In genomic region chr10:50417906-50418697, GRCh38 we compare ENCODE assay signal across 8 cellular contexts.
DNase-seq lines count a peak whose midpoint lies in the region; ATAC-seq and TF ChIP-seq lines count a peak whose summit lies in the region.

No MANE protein-coding gene starts in this region.

- POLR2A ChIA-PET in IMR-90 (lab: Charles Lee; ENCODE audit: unreplicated experiment), result interaction anchor here (1.2 kb wide), 1 partner anchor 137 kb away, joined by 5 read pairs; no protein-coding TSS in a partner anchor
- POLR2A ChIA-PET in activated CD4-positive, alpha-beta memory T cell treated with anti-CD3 and anti-CD28 coated beads for 36 hours (lab: Charles Lee), result no interaction called here

- H3K14ac ChIP-seq in IMR-90 (replicated peaks; ENCODE audit: low read depth, low read length), result peak overlapping the region; percentile 96

- H3K4me1 ChIP-seq in IMR-90 (ENCODE audit: control insufficient read depth, insufficient read depth, low read length) (peaks cover 10% of the 10 kb centered on the region; the same call in 1 of the 2 replicates), endocrine pancreas (ENCODE audit: control insufficient read depth, insufficient read depth, low read length) (peaks cover 10% of the 10 kb centered on the region)

- H3K27ac Mint-ChIP-seq in activated CD4-positive, alpha-beta memory T cell treated with anti-CD3 and anti-CD28 coated beads for 36 hours, result no peak overlapping the region
- peak overlapping the region; percentile 87 for H3K27ac Mint-ChIP-seq in memory B cell

- WGBS in IMR-90 (ENCODE audit: extremely low coverage in 2 of 2, insufficient read length in 1 of 2), 2 experiments, result 1% methylated on average over 30 of the region's 61 CpGs; no CpG with 5 or more reads in 1 of the 2 experiments

- H3K23ac ChIP-seq in IMR-90 (ENCODE audit: low read depth, low read length), result peak overlapping the region; percentile 91

- ATAC-seq in GM21786 (IDR thresholded peaks at IDR 0.05; ENCODE audit: unreplicated experiment) (peak; percentile 78), IMR-90 (ENCODE audit: low read depth) (peak; percentile 93), memory B cell (ENCODE audit: low read depth) (peak; percentile 74)

- H3K4me3 Mint-ChIP-seq in activated CD4-positive, alpha-beta memory T cell treated with anti-CD3 and anti-CD28 coated beads for 36 hours, result peak overlapping the region; percentile 80
- H3K4me3 Mint-ChIP-seq in memory B cell, result peak overlapping the region; percentile 93

- H3K9ac ChIP-seq in IMR-90 (ENCODE audit: low read depth, low read length) (peak overlapping the region; percentile 73), endocrine pancreas (ENCODE audit: control insufficient read depth, insufficient read depth, low read length) (peak overlapping the region; percentile 42)

- H3K27ac ChIP-seq in IMR-90 (ENCODE audit: insufficient read depth, low read length), result peak overlapping the region; percentile 24

- DNase-seq in IMR-90 (peak; percentile 80), memory B cell (ENCODE audit: low spot score in 2 of 2) (peak; percentile 16 to 31), NCI-H2107 treated with DMSO at 0.1 percent for 48 hours (lab: John Stamatoyannopoulos, UW; ENCODE audit: unreplicated experiment) (no peak)
- peak; percentile 62 for DNase-seq in activated CD4-positive, alpha-beta memory T cell treated with anti-CD3 and anti-CD28 coated beads for 36 hours
- peak; percentile 19 for DNase-seq in stimulated activated CD8-positive, alpha-beta memory T cell treated with anti-CD3 and anti-CD28 coated beads, Interleukin-4, amount 100 ng/mL, for 24 hours (ENCODE audit: low read depth)

- peak overlapping the region; percentile 82 for H2BK120ac ChIP-seq in IMR-90 (ENCODE audit: low read depth, low read length)

- TF ChIP-seq POLR2A in IMR-90 (IDR thresholded peaks at IDR 0.05; ENCODE audit: low read depth, low read length), result 0 out of 2 replicates have a peak, but pooled peaks have one; percentile 46

- H3K4me2 ChIP-seq in IMR-90 (ENCODE audit: low read depth, low read length), result peak overlapping the region; percentile 94

- no peak; the same call in 1 of the 2 replicates for TF ChIP-seq CTCF in IMR-90 (conservative IDR thresholded peaks at IDR 0.05; ENCODE audit: low read depth, low read length)

- H3K9me3 ChIP-seq in IMR-90 (ENCODE audit: control insufficient read depth, insufficient read depth, low read length) (no peaks in the 10 kb centered on the region), endocrine pancreas (ENCODE audit: control insufficient read depth, low read length) (no peaks in the 10 kb centered on the region)

- intact Hi-C loops in IMR-90 (cut with micrococcal nuclease), result loop anchor here (1.0 to 5.0 kb wide), 3 partner anchors 91 to 204 kb away; no protein-coding TSS in a partner anchor
- intact Hi-C loops in activated CD4-positive, alpha-beta memory T cell treated with anti-CD3 and anti-CD28 coated beads for 36 hours (cut with micrococcal nuclease), result loop anchor here (1.0 kb wide), 2 partner anchors 14 to 21 kb away; no protein-coding TSS in a partner anchor

- peaks cover 13% of the 10 kb centered on the region for H3K9me1 ChIP-seq in IMR-90 (ENCODE audit: insufficient read depth, low read length)

- H3K27me3 ChIP-seq in IMR-90 (ENCODE audit: control insufficient read depth, insufficient read depth, low read length) (no peaks in the 10 kb centered on the region), endocrine pancreas (ENCODE audit: control insufficient read depth, insufficient read depth, low read length) (no peaks in the 10 kb centered on the region)

- peak overlapping the region; percentile 2 to 69; a peak in 2 of 4 replicates for H4K8ac ChIP-seq in IMR-90 (ENCODE audit: low read depth in 2 of 2, low read length in 2 of 2)

- H3K27me3 Mint-ChIP-seq in activated CD4-positive, alpha-beta memory T cell treated with anti-CD3 and anti-CD28 coated beads for 36 hours, result no peaks in the 10 kb centered on the region
- H3K27me3 Mint-ChIP-seq in memory B cell, result no peaks in the 10 kb centered on the region

- H2AFZ ChIP-seq in IMR-90 (replicated peaks; ENCODE audit: low read length, poor library complexity), result peak overlapping the region; percentile 92

- H3K79me1 ChIP-seq in IMR-90 (ENCODE audit: low read depth in 1 of 2, low read length in 2 of 2), result peaks cover 13 to 45% of the 10 kb centered on the region in 2 experiments

- peaks cover 31% of the 10 kb centered on the region for H3K4me1 Mint-ChIP-seq in activated CD4-positive, alpha-beta memory T cell treated with anti-CD3 and anti-CD28 coated beads for 36 hours (ENCODE audit: low read depth)
- peaks cover 36% of the 10 kb centered on the region for H3K4me1 Mint-ChIP-seq in memory B cell

- H3K18ac ChIP-seq in IMR-90 (ENCODE audit: low read depth, low read length), result peak overlapping the region; percentile 56; the same call in 1 of the 2 replicates

- peaks cover 5% of the 10 kb centered on the region; the same call in 1 of the 2 replicates for H4K20me1 ChIP-seq in IMR-90 (ENCODE audit: insufficient read depth, low read length)

- H3K36me3 Mint-ChIP-seq in activated CD4-positive, alpha-beta memory T cell treated with anti-CD3 and anti-CD28 coated beads for 36 hours, result no peaks in the 10 kb centered on the region
- H3K36me3 Mint-ChIP-seq in memory B cell, result peaks cover 3% of the 10 kb centered on the region

- no peaks in the 10 kb centered on the region for H3K9me3 Mint-ChIP-seq in activated CD4-positive, alpha-beta memory T cell treated with anti-CD3 and anti-CD28 coated beads for 36 hours
- no peaks in the 10 kb centered on the region for H3K9me3 Mint-ChIP-seq in memory B cell

- H3K4ac ChIP-seq in IMR-90 (ENCODE audit: low read depth, low read length), result peak overlapping the region; percentile 83

- BruUV-seq in IMR-90 (replicated peaks; lab: Mats Ljungman, UMichigan), result no TSS peak

- dilution Hi-C loops in IMR-90 (cut with HindIII; ENCODE audit: low sequenced_read_pairs, unreplicated experiment), result no loop called here

- H2AK5ac ChIP-seq in IMR-90 (ENCODE audit: low read depth, low read length), result peak overlapping the region; percentile 65

- CTCF ChIA-PET in IMR-90 (lab: Yijun Ruan, JAX), result interaction anchor here (0.9 to 1.0 kb wide), 2 partner anchors 12 to 13 kb away, joined by 3 to 4 read pairs; no protein-coding TSS in a partner anchor
- CTCF ChIA-PET in activated CD4-positive, alpha-beta memory T cell treated with anti-CD3 and anti-CD28 coated beads for 36 hours (lab: Charles Lee), result interaction anchor here (1.0 to 1.9 kb wide), 3 partner anchors 21 to 90 kb away, joined by 3 to 8 read pairs (median 5); no protein-coding TSS in a partner anchor

- peak overlapping the region; percentile 75 for H3K56ac ChIP-seq in IMR-90 (ENCODE audit: extremely low read depth, insufficient read depth, low read length)

- no peak for TF ChIP-seq RAD21 in IMR-90 (IDR thresholded peaks at IDR 0.05; ENCODE audit: low read length)

- peak overlapping the region; percentile 33; the same call in 1 of the 3 replicates for H2BK15ac ChIP-seq in IMR-90 (ENCODE audit: low read depth, low read length)

- H2AK9ac ChIP-seq in IMR-90 (replicated peaks; ENCODE audit: low read depth, low read length, poor library complexity), result peak overlapping the region; percentile 92

- H4K91ac ChIP-seq in IMR-90 (ENCODE audit: insufficient read depth, low read depth, low read length), result peak overlapping the region; percentile 81

- peak overlapping the region; percentile 52 for H2BK5ac ChIP-seq in IMR-90 (ENCODE audit: low read depth, low read length, poor library complexity, severe bottlenecking)

- in situ Hi-C loops in IMR-90 (cut with MboI; ENCODE audit: low sequenced_read_pairs), result loop anchor here (5.0 kb wide), 1 partner anchor 204 kb away; the partner anchor contains the start of gene SGMS1

- H2BK20ac ChIP-seq in IMR-90 (ENCODE audit: low read depth, low read length), result peak overlapping the region; percentile 90

- H3K36me3 ChIP-seq in IMR-90 (ENCODE audit: control insufficient read depth, insufficient read depth, low read length) (no peaks in the 10 kb centered on the region), endocrine pancreas (ENCODE audit: control insufficient read depth, insufficient read depth, low read length) (no peaks in the 10 kb centered on the region)

- H3K4me3 ChIP-seq in GM08714 (ENCODE audit: low read length), result peak overlapping the region; percentile 94
- H3K4me3 ChIP-seq in IMR-90 (ENCODE audit: insufficient read depth, low read depth, low read length), result peak overlapping the region; percentile 47
- H3K4me3 ChIP-seq in endocrine pancreas (ENCODE audit: control insufficient read depth, insufficient read depth, low read length), result peak overlapping the region; percentile 89

- peak overlapping the region; percentile 46; the same call in 1 of the 2 replicates for H4K5ac ChIP-seq in IMR-90 (ENCODE audit: low read depth, low read length)

TF ChIP-seq in IMR-90, 13 proteins besides CTCF, POLR2A, EP300 and RAD21:
- TF ChIP-seq MAFK (IDR thresholded peaks at IDR 0.05; ENCODE audit: low read depth, low read length) (peak; percentile 51), FOS (IDR thresholded peaks at IDR 0.05; ENCODE audit: low read depth, low read length) (no peak), MAZ (IDR thresholded peaks at IDR 0.05; ENCODE audit: borderline replicate concordance, low read depth, low read length) (no peak; the same call in 1 of the 2 replicates), BHLHE40 (IDR thresholded peaks at IDR 0.05; ENCODE audit: low read depth, low read length) (no peak), SMC3 (IDR thresholded peaks at IDR 0.05; ENCODE audit: low read depth, low read length) (no peak), MXI1 (IDR thresholded peaks at IDR 0.05; ENCODE audit: borderline replicate concordance, low read depth, low read length) (no peak), NFE2L2 (IDR thresholded peaks at IDR 0.05; ENCODE audit: low read depth, low read length) (no peak; the same call in 1 of the 2 replicates), USF2 (IDR thresholded peaks at IDR 0.05; ENCODE audit: low read depth, low read length) (no peak)
